In genomic region chr17:39591958-39592954, GRCh38 we compare ENCODE assay signal across 9 cellular contexts. TPM values are rescaled to one million over a fixed set of nuclear protein-coding genes. Genes with fewer than 3 reads are reported as not detected.
A peak's percentile ranks its signal among the peaks of the same experiment; 100 is the strongest.
DNase-seq lines count a peak whose midpoint lies in the region; ATAC-seq and TF ChIP-seq lines count a peak whose summit lies in the region.
"Had no signal": no experiment of that assay in that cellular context is flagged by ENCODE, and none has a peak within 500 bp of the region (broad histone marks: within the 10 kb centered on the region; RNA-seq: fewer than 3 reads in every experiment).

No MANE protein-coding gene starts in this region.

- DNase-seq in Caco-2: peak; percentile 77 to 84
- peak; percentile 84 for DNase-seq in WTC11 (ENCODE audit: low spot score)
- DNase-seq in iPS-NIHi11 (ENCODE audit: low spot score): peak; percentile 78
- no peak for DNase-seq in stimulated activated naive CD4-positive, alpha-beta T cell treated with Interleukin-2 at 50 U/mL for 16 hours (lab: John Stamatoyannopoulos, UW)
- no peak for DNase-seq in posterior vena cava (ENCODE audit: low spot score)

- H3K27me3 Mint-ChIP-seq in Caco-2 (ENCODE audit: insufficient read depth, unreplicated experiment) (peaks cover 38% of the 10 kb centered on the region), WTC11 (ENCODE audit: low read depth) (peaks cover 77% of the 10 kb centered on the region)

- TF ChIP-seq CTCF in Caco-2 (IDR thresholded peaks at IDR 0.05; ENCODE audit: insufficient read depth in 1 of 2, low read depth in 1 of 2, low read length in 1 of 2, severe bottlenecking in 1 of 2, unreplicated experiment in 1 of 2): no peak
- TF ChIP-seq CTCF in WTC11 (IDR thresholded peaks at IDR 0.05): no peak

- H3K36me3 Mint-ChIP-seq in Caco-2 (ENCODE audit: insufficient read depth, unreplicated experiment) (no peaks in the 10 kb centered on the region), WTC11 (no peaks in the 10 kb centered on the region)

- H3K4me1 ChIP-seq in Caco-2 (no peaks in the 10 kb centered on the region), HUES64 (ENCODE audit: insufficient read depth, low read length) (peaks cover 4% of the 10 kb centered on the region)

- peaks cover 7% of the 10 kb centered on the region for H3K4me1 Mint-ChIP-seq in Caco-2 (ENCODE audit: low read depth, unreplicated experiment)
- H3K4me1 Mint-ChIP-seq in WTC11: peaks cover 29% of the 10 kb centered on the region

- H3K9ac ChIP-seq in HUES64 (ENCODE audit: low read depth, low read length): no peak overlapping the region

- CTCF ChIA-PET in Caco-2 (lab: Charles Lee): no interaction called here
- CTCF ChIA-PET in WTC11 (lab: Charles Lee): interaction anchor here (0.7 to 1.8 kb wide), 8 partner anchors 9 to 79 kb away, joined by 3 to 14 read pairs (median 10); no protein-coding TSS in a partner anchor

- 4% methylated on average over 22 of the region's 22 CpGs for WGBS in HUES64

- H3K4me3 ChIP-seq in Caco-2 (ENCODE audit: low read depth, low read length): no peak overlapping the region
- peak overlapping the region; percentile 20 for H3K4me3 ChIP-seq in HUES64 (ENCODE audit: low read length)

- POLR2A ChIA-PET in Caco-2 (lab: Charles Lee): no interaction called here
- POLR2A ChIA-PET in WTC11 (lab: Charles Lee): interaction anchor here (0.6 kb wide), 1 partner anchor 138 kb away, joined by 3 read pairs; no protein-coding TSS in a partner anchor

- H3K4me3 Mint-ChIP-seq in Caco-2 (ENCODE audit: unreplicated experiment) (no peak overlapping the region), WTC11 (peak overlapping the region; percentile 46)

- no peaks in the 10 kb centered on the region for H3K36me3 ChIP-seq in Caco-2 (ENCODE audit: control insufficient read depth, insufficient read depth, low read length)
- H3K36me3 ChIP-seq in HUES64 (ENCODE audit: insufficient read depth, low read length): no peaks in the 10 kb centered on the region

- H3K27ac ChIP-seq in HUES64 (ENCODE audit: low read depth, low read length): no peak overlapping the region

- BruUV-seq in Caco-2 (replicated peaks; lab: Mats Ljungman, UMichigan): no TSS peak

- ATAC-seq in WTC11 (peak; percentile 69), GM19324 (IDR thresholded peaks at IDR 0.05; ENCODE audit: low FRiP score, unreplicated experiment) (no peak), GM19455 (IDR thresholded peaks at IDR 0.05; ENCODE audit: unreplicated experiment) (no peak)

- H3K9me3 Mint-ChIP-seq in Caco-2 (ENCODE audit: unreplicated experiment) (peaks cover 12% of the 10 kb centered on the region), WTC11 (no peaks in the 10 kb centered on the region)

- peaks cover 4% of the 10 kb centered on the region for H3K27me3 ChIP-seq in Caco-2 (replicated peaks; ENCODE audit: control insufficient read depth, insufficient read depth, low read length)
- H3K27me3 ChIP-seq in HUES64 (ENCODE audit: insufficient read depth, low read length): peaks cover 62% of the 10 kb centered on the region

- H3K27ac Mint-ChIP-seq in Caco-2 (ENCODE audit: unreplicated experiment) (no peak overlapping the region), WTC11 (no peak overlapping the region)

- H3K9me3 ChIP-seq in Caco-2: no peaks in the 10 kb centered on the region
- no peaks in the 10 kb centered on the region for H3K9me3 ChIP-seq in HUES64 (ENCODE audit: insufficient read depth, low read depth, low read length)

- intact Hi-C loops in Caco-2 (cut with micrococcal nuclease; ENCODE audit: unreplicated experiment) (no loop called here), posterior vena cava (cut with DNase I) (no loop called here)

TF ChIP-seq in WTC11, 78 proteins besides CTCF, POLR2A, EP300 and RAD21 (continues in another document):
- TF ChIP-seq SMAD4 (CRISPR knock-in tag; IDR thresholded peaks at IDR 0.05) (no peak), RORB (CRISPR knock-in tag; IDR thresholded peaks at IDR 0.05) (no peak), CREM (CRISPR knock-in tag; IDR thresholded peaks at IDR 0.05) (0 out of 2 replicates have a peak, but pooled peaks have one; percentile 29), TP53 (CRISPR knock-in tag; IDR thresholded peaks at IDR 0.05) (no peak), SMAD3 (CRISPR knock-in tag; IDR thresholded peaks at IDR 0.05; ENCODE audit: borderline replicate concordance) (no peak), GABPB1 (CRISPR knock-in tag; IDR thresholded peaks at IDR 0.05) (no peak), USF1 (CRISPR knock-in tag; IDR thresholded peaks at IDR 0.05) (peak; percentile 64), FOXP1 (CRISPR knock-in tag; IDR thresholded peaks at IDR 0.05; ENCODE audit: borderline replicate concordance) (peak; percentile 49; the same call in 1 of the 2 replicates), NFATC4 (CRISPR knock-in tag; IDR thresholded peaks at IDR 0.05) (no peak), ARID4B (CRISPR knock-in tag; IDR thresholded peaks at IDR 0.05; ENCODE audit: borderline replicate concordance) (peak; percentile 83; the same call in 1 of the 2 replicates), CBFB (CRISPR knock-in tag; IDR thresholded peaks at IDR 0.05; ENCODE audit: low read depth) (no peak), ZNF512 (CRISPR knock-in tag; IDR thresholded peaks at IDR 0.05; ENCODE audit: borderline replicate concordance) (no peak), ZNF232 (CRISPR knock-in tag; IDR thresholded peaks at IDR 0.05) (no peak), E2F1 (CRISPR knock-in tag; IDR thresholded peaks at IDR 0.05) (no peak)

RNA-seq across cellular contexts. Expression of gene NEUROD2, which starts 15.5 kb away (rescaled TPM):
- total RNA-seq in Caco-2 (2022) (not detected in 2 replicates), WTC11 (2021) (not detected in 3 replicates), posterior vena cava (not detected)
- polyA plus RNA-seq in HUES64 (2013, experiment 1 of 2): not detected
- not detected for polyA plus RNA-seq in HUES64 (2013, experiment 2 of 2)
- total RNA-seq: skeletal muscle tissue had no signal

RNA-seq across cellular contexts. Expression of gene PPP1R1B, which starts 34.5 kb away (rescaled TPM):
- not detected in 2 replicates for total RNA-seq in Caco-2 (2022)
- polyA plus RNA-seq in HUES64 (2013, experiment 1 of 2): 4.8 TPM
- polyA plus RNA-seq in HUES64 (2013, experiment 2 of 2): 3.7 TPM
- 15.0 to 20.5 TPM (median 15.2 TPM) in 3 replicates for total RNA-seq in WTC11 (2021)
- 1 to 10 TPM in 1 of 2 donors, under 1 TPM in 1; 0.38 to 2.3 TPM for total RNA-seq in posterior vena cava

RNA-seq across cellular contexts. Expression of gene STARD3, which starts 44.7 kb away (rescaled TPM):
- 42.6 and 55.5 TPM in 2 replicates for total RNA-seq in Caco-2 (2022)
- polyA plus RNA-seq in HUES64 (2013, experiment 1 of 2): 31.9 TPM
- polyA plus RNA-seq in HUES64 (2013, experiment 2 of 2): 33.5 TPM
- total RNA-seq in WTC11 (2021): 64.9 to 75.3 TPM (median 65.4 TPM) in 3 replicates
- 10 to 100 TPM; 32.8 to 35.4 TPM for total RNA-seq in posterior vena cava

Comparison
In these comparisons a context has a peak if more than half of its experiments do, and no peak if none do; other contexts are left out.
1. DNase-seq: peak in Caco-2 (2 of 2), WTC11 (single experiment) and iPS-NIHi11 (single experiment); none in stimulated activated naive CD4-positive, alpha-beta T cell treated with Interleukin-2 at 50 U/mL for 16 hours (single experiment) and posterior vena cava (single experiment).